ENCODE assay signal across 8 cellular contexts in the genomic region with DNA sequence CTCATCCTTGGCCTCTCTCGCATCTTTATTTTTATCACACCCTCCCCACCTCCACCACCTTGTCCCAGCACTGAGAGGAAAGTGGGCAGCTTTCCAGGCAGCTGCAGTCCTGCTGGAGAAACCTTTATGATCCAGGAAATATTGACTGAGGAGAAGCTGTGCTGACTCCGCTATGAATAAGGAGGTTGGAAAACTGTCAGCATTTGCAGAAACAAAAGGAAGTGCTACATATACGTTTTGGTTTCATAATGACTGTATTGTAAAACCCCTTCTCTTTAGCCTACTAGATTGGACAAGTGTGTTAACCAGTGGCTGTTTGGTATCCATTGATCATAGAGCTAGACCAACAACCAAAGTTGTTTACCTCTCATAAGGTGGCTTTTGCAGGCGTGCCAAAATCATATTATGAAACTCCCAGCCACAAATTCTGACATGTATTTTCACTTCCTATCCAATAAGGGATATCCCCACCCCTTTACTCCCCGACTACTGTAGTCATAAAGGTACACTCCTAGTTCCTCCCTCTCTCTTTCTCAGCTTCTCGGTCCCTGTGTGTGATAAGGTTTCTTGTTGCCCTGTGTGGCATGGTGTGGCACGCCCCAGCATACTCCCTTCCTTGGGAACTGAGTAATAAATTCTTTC.
DNase-seq lines count a peak whose midpoint lies in the region; ATAC-seq and TF ChIP-seq lines count a peak whose summit lies in the region.

No MANE protein-coding gene starts in this region.

- no peak for TF ChIP-seq POLR2A in erythroblast (IDR thresholded peaks at IDR 0.05; ENCODE audit: low read length)

- DNase-seq in GM19240 (ENCODE audit: insufficient read length, low spot score) (peak; percentile 51), mucosa of descending colon (peak; percentile 65 to 70 (median 65)), erythroblast (lab: John Stamatoyannopoulos, UW) (no peak), NCI-H524 treated with DMSO at 0.1 percent for 48 hours (lab: John Stamatoyannopoulos, UW) (no peak), HEK293T (ENCODE audit: extremely low spot score) (no peak)
- peak; percentile 11 to 34 for DNase-seq in activated CD4-positive, alpha-beta T cell treated with anti-CD3 and anti-CD28 coated beads, Interleukin-2, amount 50 U/mL, for 48 hours

- 0 out of 22 replicates have a peak, but pooled peaks cover 0 to 6% (median 0%) of the 10 kb centered on the region in 11 experiments for H3K9me3 ChIP-seq in BLaER1 treated with 17β-estradiol and CSF1 and Interleukin-3, amounts not matched to agents 10 nM and 100 nM (replicated peaks in 1 of 11)
- H3K9me3 ChIP-seq in mucosa of descending colon, result no peaks in the 10 kb centered on the region

- CTCF ChIA-PET in HEK293T (lab: Yijun Ruan, JAX), result no interaction called here

- peak; percentile 98 for ATAC-seq in HG03175 (IDR thresholded peaks at IDR 0.05; ENCODE audit: unreplicated experiment)
- peak; percentile 93 for ATAC-seq in mucosa of descending colon

- H3K27me3 ChIP-seq in BLaER1 treated with 17β-estradiol and CSF1 and Interleukin-3, amounts not matched to agents 10 nM and 100 nM, result no peaks in the 10 kb centered on the region

- H3K4me3 ChIP-seq in BLaER1 treated with 17β-estradiol and CSF1 and Interleukin-3, amounts not matched to agents 10 nM and 100 nM, result no peak overlapping the region; a peak in 1 of 20 replicates
- H3K4me3 ChIP-seq in mucosa of descending colon, result no peak overlapping the region

- peaks cover 0 to 34% (median 6%) of the 10 kb centered on the region in 11 experiments; a peak in 8 of 22 replicates for H4K20me1 ChIP-seq in BLaER1 treated with 17β-estradiol and CSF1 and Interleukin-3, amounts not matched to agents 10 nM and 100 nM

- peak overlapping the region in 8 of 11 experiments; percentile 2 to 87 (median 59); a peak in 14 of 22 replicates for H3K4me2 ChIP-seq in BLaER1 treated with 17β-estradiol and CSF1 and Interleukin-3, amounts not matched to agents 10 nM and 100 nM

- intact Hi-C loops in mucosa of descending colon (cut with DNase I, micrococcal nuclease), result no loop called here

- POLR2A ChIA-PET in HEK293T (lab: Yijun Ruan, JAX), result no interaction called here

- TF ChIP-seq CTCF in mucosa of descending colon (IDR thresholded peaks at IDR 0.05), result no peak

- H3K36me3 ChIP-seq in BLaER1 treated with 17β-estradiol and CSF1 and Interleukin-3, amounts not matched to agents 10 nM and 100 nM, result peaks cover 0 to 81% (median 28%) of the 10 kb centered on the region in 11 experiments; a peak in 18 of 22 replicates
- H3K36me3 ChIP-seq in mucosa of descending colon (ENCODE audit: low read depth), result no peaks in the 10 kb centered on the region

- peak overlapping the region in 1 of 11 experiments; percentile 28; a peak in 1 of 22 replicates for H3K9ac ChIP-seq in BLaER1 treated with 17β-estradiol and CSF1 and Interleukin-3, amounts not matched to agents 10 nM and 100 nM

- peak overlapping the region in 8 of 11 experiments; percentile 10 to 74 (median 50); a peak in 12 of 22 replicates for H3K27ac ChIP-seq in BLaER1 treated with 17β-estradiol and CSF1 and Interleukin-3, amounts not matched to agents 10 nM and 100 nM

- peaks cover 0 to 61% (median 18%) of the 10 kb centered on the region in 10 experiments; a peak in 14 of 20 replicates for H3K4me1 ChIP-seq in BLaER1 treated with 17β-estradiol and CSF1 and Interleukin-3, amounts not matched to agents 10 nM and 100 nM
- peaks cover 3% of the 10 kb centered on the region for H3K4me1 ChIP-seq in mucosa of descending colon (ENCODE audit: low read depth)

TF ChIP-seq in HEK293T, 16 proteins besides CTCF, POLR2A, EP300 and RAD21:
- TF ChIP-seq ELF4 (IDR thresholded peaks at IDR 0.05) (no peak), FOXA1 (IDR thresholded peaks at IDR 0.05) (no peak), TARDBP (IDR thresholded peaks at IDR 0.05) (no peak), CTBP1 (IDR thresholded peaks at IDR 0.05; ENCODE audit: borderline replicate concordance) (no peak), SUZ12 (IDR thresholded peaks at IDR 0.05) (no peak), FOXK2 (IDR thresholded peaks at IDR 0.05) (no peak), FOXM1 (IDR thresholded peaks at IDR 0.05; ENCODE audit: borderline replicate concordance) (no peak), ZNF384 (IDR thresholded peaks at IDR 0.05) (no peak)
TF ChIP-seq in HEK293T: peak in this region for 0.

Comparison
In these comparisons a context has a peak if more than half of its experiments do, and no peak if none do; other contexts are left out.
1. DNase-seq: peak in GM19240 (single experiment), activated CD4-positive, alpha-beta T cell treated with anti-CD3 and anti-CD28 coated beads, Interleukin-2, amount 50 U/mL, for 48 hours (2 of 2) and mucosa of descending colon (3 of 3); none in erythroblast (0 of 2), NCI-H524 treated with DMSO at 0.1 percent for 48 hours (single experiment) and HEK293T (single experiment).